In genomic region chr9:131773911-131774379, GRCh38 we compare ENCODE assay signal across 8 cellular contexts. TPM values are rescaled to one million over a fixed set of nuclear protein-coding genes. Genes with fewer than 3 reads are reported as not detected.
DNase-seq lines count a peak whose midpoint lies in the region; ATAC-seq and TF ChIP-seq lines count a peak whose summit lies in the region.

No MANE protein-coding gene starts in this region.

- H3K4me1 Mint-ChIP-seq in H9 (peaks cover 2 to 3% of the 10 kb centered on the region in 2 experiments; a peak in 1 of 4 replicates), osteocyte (ENCODE audit: unreplicated experiment) (no peaks in the 10 kb centered on the region)
- no peaks in the 10 kb centered on the region for H3K4me1 Mint-ChIP-seq in T-helper 2 cell treated with Interferon-gamma antibody and Interleukin-4, amounts not matched to agents 5 μg/mL and 100 μg/mL, for 36 hours (ENCODE audit: low read depth)

- H3K18ac ChIP-seq in H9 (ENCODE audit: insufficient read length, low read depth, low read length), result no peak overlapping the region

- no peak overlapping the region for H3K14ac ChIP-seq in H9 (ENCODE audit: insufficient read depth, low read length)

- no peaks in the 10 kb centered on the region; the same call in none of the 2 replicates for H3K9me3 ChIP-seq in AG04450 (ENCODE audit: control insufficient read depth, insufficient read depth, low read length)
- H3K9me3 ChIP-seq in H9 (ENCODE audit: control insufficient read depth, low read depth, low read length), result no peaks in the 10 kb centered on the region
- H3K9me3 ChIP-seq in fibroblast of lung (ENCODE audit: control insufficient read depth, insufficient read depth, low read depth, low read length), result no peaks in the 10 kb centered on the region

- H3K79me1 ChIP-seq in H9 (ENCODE audit: insufficient read depth, low read depth, low read length, poor library complexity, severe bottlenecking), result no peaks in the 10 kb centered on the region

- no peak overlapping the region for H2AK5ac ChIP-seq in H9 (ENCODE audit: insufficient read length, low read length)

- no peak overlapping the region for H2BK120ac ChIP-seq in H9 (ENCODE audit: low read depth, low read length, poor library complexity, severe bottlenecking)

- H3K4me2 ChIP-seq in H9 (ENCODE audit: insufficient read depth, insufficient read length, low read length), result no peak overlapping the region
- no peak overlapping the region for H3K4me2 ChIP-seq in fibroblast of lung (ENCODE audit: extremely low read depth, insufficient read depth, low read length)

- peaks cover 4% of the 10 kb centered on the region in 2 experiments for H3K9me3 Mint-ChIP-seq in H9
- no peaks in the 10 kb centered on the region for H3K9me3 Mint-ChIP-seq in T-helper 2 cell treated with Interferon-gamma antibody and Interleukin-4, amounts not matched to agents 5 μg/mL and 100 μg/mL, for 36 hours
- no peaks in the 10 kb centered on the region for H3K9me3 Mint-ChIP-seq in osteocyte (ENCODE audit: unreplicated experiment)

- H3K79me2 ChIP-seq in H9 (ENCODE audit: insufficient read depth, low read length), result no peaks in the 10 kb centered on the region
- H3K79me2 ChIP-seq in fibroblast of lung (ENCODE audit: control insufficient read depth, insufficient read depth, low read length), result no peaks in the 10 kb centered on the region

- ATAC-seq in GM18867 (IDR thresholded peaks at IDR 0.05; ENCODE audit: unreplicated experiment), result no peak

- no peak for TF ChIP-seq CTCF in AG04450 (IDR thresholded peaks at IDR 0.05; ENCODE audit: low read depth, low read length)
- TF ChIP-seq CTCF in H9 (conservative IDR thresholded peaks at IDR 0.05), result no peak
- no peak for TF ChIP-seq CTCF in fibroblast of lung (conservative IDR thresholded peaks at IDR 0.05 in 1 of 2, IDR thresholded peaks at IDR 0.05 in 1 of 2; ENCODE audit: low read depth in 1 of 2, low read length in 2 of 2)
- no peak for TF ChIP-seq CTCF in osteocyte (IDR thresholded peaks at IDR 0.05)

- no peak overlapping the region for H4K91ac ChIP-seq in H9 (ENCODE audit: insufficient read length, low read depth, low read length)

- H2AFZ ChIP-seq in H9 (ENCODE audit: low read length) (no peak overlapping the region), fibroblast of lung (ENCODE audit: low read length) (no peak overlapping the region)

- H3K4me3 ChIP-seq in AG04450 (ENCODE audit: low read depth, low read length), result no peak overlapping the region
- no peak overlapping the region for H3K4me3 ChIP-seq in fibroblast of lung (replicated peaks in 1 of 4; ENCODE audit: control extremely low read depth in 1 of 4, insufficient read depth in 1 of 4, low read depth in 3 of 4, low read length in 4 of 4)

- CTCF ChIA-PET in AG04450 (lab: Charles Lee), result no interaction called here

- no peak overlapping the region for H3K27ac Mint-ChIP-seq in H9
- H3K27ac Mint-ChIP-seq in T-helper 2 cell treated with Interferon-gamma antibody and Interleukin-4, amounts not matched to agents 5 μg/mL and 100 μg/mL, for 36 hours, result no peak overlapping the region
- H3K27ac Mint-ChIP-seq in osteocyte (ENCODE audit: unreplicated experiment), result no peak overlapping the region

- H2BK20ac ChIP-seq in H9 (ENCODE audit: low read depth, low read length, poor library complexity, severe bottlenecking), result no peak overlapping the region

- POLR2A ChIA-PET in AG04450 (lab: Yijun Ruan, JAX), result no interaction called here

- H3T11ph ChIP-seq in H9 (ENCODE audit: low read length), result no peak overlapping the region

- H3K9ac ChIP-seq in H9 (ENCODE audit: extremely low read depth, insufficient read length, low read length), result no peak overlapping the region
- H3K9ac ChIP-seq in fibroblast of lung (ENCODE audit: insufficient read depth, low read length), result no peak overlapping the region

- H4K8ac ChIP-seq in H9 (replicated peaks; ENCODE audit: insufficient read length, low read depth, low read length), result no peak overlapping the region

- H3K27ac ChIP-seq in AG04450 (ENCODE audit: low read depth, low read length) (no peak overlapping the region), H9 (ENCODE audit: insufficient read length, low read depth, low read length) (no peak overlapping the region), fibroblast of lung (ENCODE audit: insufficient read depth, low read length) (no peak overlapping the region)

- H3K4me1 ChIP-seq in H9 (ENCODE audit: insufficient read depth, low read length) (no peaks in the 10 kb centered on the region), fibroblast of lung (ENCODE audit: control insufficient read depth, extremely low read depth, insufficient read depth, low read length) (no peaks in the 10 kb centered on the region)

- H2BK5ac ChIP-seq in H9 (ENCODE audit: insufficient read length, low read length), result no peak overlapping the region

- H3K56ac ChIP-seq in H9 (ENCODE audit: insufficient read length, low read depth, low read length), result no peak overlapping the region

- H2BK12ac ChIP-seq in H9 (ENCODE audit: insufficient read length, low read depth, low read length), result no peak overlapping the region

- H4K20me1 ChIP-seq in H9 (ENCODE audit: control insufficient read depth, insufficient read depth, insufficient read length) (no peaks in the 10 kb centered on the region), fibroblast of lung (ENCODE audit: control insufficient read depth, extremely low read depth, insufficient read depth, low read length) (no peaks in the 10 kb centered on the region)

- H3K23me2 ChIP-seq in H9 (ENCODE audit: insufficient read length, low read depth, low read length, poor library complexity, severe bottlenecking), result no peaks in the 10 kb centered on the region

- DNase-seq in AG04450 (ENCODE audit: low read depth, low spot score), result peak; percentile 32
- peak; percentile 75 for DNase-seq in H9
- peak; percentile 24 for DNase-seq in T-helper 2 cell treated with Interferon-gamma antibody and Interleukin-4, amounts not matched to agents 5 μg/mL and 100 μg/mL, for 36 hours (ENCODE audit: low spot score)
- peak; percentile 53 to 72 for DNase-seq in fibroblast of lung (ENCODE audit: low read depth in 2 of 2)
- DNase-seq in osteocyte (ENCODE audit: extremely low spot score, unreplicated experiment), result peak; percentile 89
- DNase-seq in NCI-H1930 (lab: John Stamatoyannopoulos, UW), result no peak
- DNase-seq in NCI-H345 treated with DMSO at 0.1 percent for 48 hours (lab: John Stamatoyannopoulos, UW; ENCODE audit: unreplicated experiment), result no peak

- no peak overlapping the region for H2BK15ac ChIP-seq in H9 (ENCODE audit: low read depth, low read length)

- H3K36me3 Mint-ChIP-seq in H9 (ENCODE audit: insufficient read depth in 1 of 3, low read depth in 3 of 3) (peaks cover 0 to 4% (median 0%) of the 10 kb centered on the region in 3 experiments; a peak in 2 of 7 replicates), osteocyte (ENCODE audit: unreplicated experiment) (no peaks in the 10 kb centered on the region)
- H3K36me3 Mint-ChIP-seq in T-helper 2 cell treated with Interferon-gamma antibody and Interleukin-4, amounts not matched to agents 5 μg/mL and 100 μg/mL, for 36 hours (ENCODE audit: low read depth), result no peaks in the 10 kb centered on the region

- H3K4ac ChIP-seq in H9 (ENCODE audit: low read depth, low read length), result no peak overlapping the region

- no peak overlapping the region for H3K23ac ChIP-seq in H9 (ENCODE audit: insufficient read length, low read depth, low read length)

- no peaks in the 10 kb centered on the region for H3K36me3 ChIP-seq in fibroblast of lung (ENCODE audit: control insufficient read depth, insufficient read depth, low read length)

- H3K4me3 Mint-ChIP-seq in H9, result no peak overlapping the region
- H3K4me3 Mint-ChIP-seq in T-helper 2 cell treated with Interferon-gamma antibody and Interleukin-4, amounts not matched to agents 5 μg/mL and 100 μg/mL, for 36 hours, result no peak overlapping the region
- no peak overlapping the region for H3K4me3 Mint-ChIP-seq in osteocyte (ENCODE audit: unreplicated experiment)

- no CpG with 5 or more reads among the region's 6 CpGs for WGBS in H9 (ENCODE audit: extremely low coverage, insufficient read length, low lambda C conversion rate)

- H3K27me3 Mint-ChIP-seq in H9 (ENCODE audit: low read depth) (peaks cover 5% of the 10 kb centered on the region), osteocyte (ENCODE audit: unreplicated experiment) (peaks cover 21% of the 10 kb centered on the region)
- peaks cover 8% of the 10 kb centered on the region for H3K27me3 Mint-ChIP-seq in T-helper 2 cell treated with Interferon-gamma antibody and Interleukin-4, amounts not matched to agents 5 μg/mL and 100 μg/mL, for 36 hours (ENCODE audit: low read depth)

- H3K27me3 ChIP-seq in AG04450 (ENCODE audit: control insufficient read depth, insufficient read depth, low read length) (peaks cover 15% of the 10 kb centered on the region), H9 (ENCODE audit: insufficient read depth, low read length) (no peaks in the 10 kb centered on the region), fibroblast of lung (ENCODE audit: control insufficient read depth, insufficient read depth, low read length) (peaks cover 6% of the 10 kb centered on the region)

- H4K5ac ChIP-seq in H9 (ENCODE audit: insufficient read length, low read depth, low read length), result no peak overlapping the region

RNA-seq across cellular contexts. Expression of gene RAPGEF1, which starts 34.1 kb away (rescaled TPM):
- 27.6 and 32.4 TPM in 2 replicates for polyA plus RNA-seq in AG04450 (2011; rRNA removed)
- 32.8 and 36.3 TPM in 2 replicates for polyA minus RNA-seq in AG04450 (2011; rRNA and poly(A)+ RNA removed)
- total RNA-seq in H9 (2021), result 53.9 and 55.6 TPM in 2 replicates
- 27.5 and 42.8 TPM in 2 replicates for total RNA-seq in fibroblast of lung
- polyA plus RNA-seq in fibroblast of lung, result 33.3 and 37.0 TPM in 2 replicates
- 33.7 and 34.4 TPM in 2 replicates for polyA plus RNA-seq in fibroblast of lung (2012)
- polyA minus RNA-seq in fibroblast of lung (ENCODE audit: low replicate concordance), result 64.7 and 74.7 TPM in 2 replicates
- 94.3 TPM in 2 replicates for total RNA-seq in osteocyte

Comparison
In these comparisons a context has a peak if more than half of its experiments do, and no peak if none do; other contexts are left out.
1. DNase-seq: peak in AG04450 (single experiment), H9 (single experiment), T-helper 2 cell treated with Interferon-gamma antibody and Interleukin-4, amounts not matched to agents 5 μg/mL and 100 μg/mL, for 36 hours (single experiment), fibroblast of lung (2 of 2) and osteocyte (single experiment); none in NCI-H1930 (0 of 2) and NCI-H345 treated with DMSO at 0.1 percent for 48 hours (single experiment).